In genomic region chrX:9337056-9337455, GRCh38 we compare ENCODE assay signal across 15 cellular contexts.
DNase-seq lines count a peak whose midpoint lies in the region; ATAC-seq, FAIRE-seq and TF ChIP-seq lines count a peak whose summit lies in the region.
"Had no signal": no experiment of that assay in that cellular context is flagged by ENCODE, and none has a peak within 500 bp of the region (broad histone marks: within the 10 kb centered on the region; RNA-seq: fewer than 3 reads in every experiment).

No MANE protein-coding gene starts in this region.

- no peaks in the 10 kb centered on the region for H3K36me3 Mint-ChIP-seq in astrocyte (ENCODE audit: low read depth, unreplicated experiment)

- no peaks in the 10 kb centered on the region for H4K20me1 ChIP-seq in astrocyte (ENCODE audit: insufficient read depth, low read length)

- no peak overlapping the region for H3K4me2 ChIP-seq in astrocyte (ENCODE audit: low read length)

- FAIRE-seq in astrocyte (lab: Jason Lieb, UNC): peak; percentile 68

- H3K4me3 ChIP-seq in left ventricle myocardium inferior (no peak overlapping the region), astrocyte (ENCODE audit: insufficient read depth, low read depth, low read length) (no peak overlapping the region), uterus (no peak overlapping the region)
- H3K4me3 ChIP-seq: cardiac muscle cell, transverse colon had no signal

- no peaks in the 10 kb centered on the region for H3K9me3 Mint-ChIP-seq in astrocyte (ENCODE audit: unreplicated experiment)
- no peaks in the 10 kb centered on the region for H3K9me3 Mint-ChIP-seq in stimulated activated naive CD8-positive, alpha-beta T cell treated with anti-CD3 and anti-CD28 coated beads, Interleukin-15, amount 100 ng/mL, for 72 hours
- H3K9me3 Mint-ChIP-seq: activated B cell treated with CpG ODN at 0.5 μM for 24 hours had no signal

- H3K27ac Mint-ChIP-seq in astrocyte (ENCODE audit: unreplicated experiment): no peak overlapping the region
- no peak overlapping the region for H3K27ac Mint-ChIP-seq in stimulated activated naive CD8-positive, alpha-beta T cell treated with anti-CD3 and anti-CD28 coated beads, Interleukin-15, amount 100 ng/mL, for 72 hours
- H3K27ac Mint-ChIP-seq: activated B cell treated with CpG ODN at 0.5 μM for 24 hours had no signal

- no peak overlapping the region for H2AFZ ChIP-seq in astrocyte (ENCODE audit: low read depth, low read length)

- H3K79me2 ChIP-seq in astrocyte (ENCODE audit: insufficient read depth, low read length): no peaks in the 10 kb centered on the region

- H3K4me3 Mint-ChIP-seq in astrocyte (ENCODE audit: unreplicated experiment): no peak overlapping the region
- peak overlapping the region in 1 of 2 donors; percentile 31 for H3K4me3 Mint-ChIP-seq in stimulated activated naive CD8-positive, alpha-beta T cell treated with anti-CD3 and anti-CD28 coated beads, Interleukin-15, amount 100 ng/mL, for 72 hours
- H3K4me3 Mint-ChIP-seq: activated B cell treated with CpG ODN at 0.5 μM for 24 hours had no signal

- peak; percentile 18 for DNase-seq in left ventricle myocardium inferior
- no peak for DNase-seq in cardiac septum (ENCODE audit: low spot score)
- DNase-seq in astrocyte (ENCODE audit: low read depth): peak; percentile 59
- DNase-seq in uterus: peak; percentile 44 to 48
- no peak for DNase-seq in activated CD8-positive, alpha-beta memory T cell treated with anti-CD3 and anti-CD28 coated beads, Interleukin-2, amount 50 U/mL, for 4 hours
- no peak for DNase-seq in NAMALWA (ENCODE audit: low spot score)
- no peak for DNase-seq in stimulated activated naive CD8-positive, alpha-beta T cell treated with anti-CD3 and anti-CD28 coated beads, Interleukin-15, amount 100 ng/mL, for 72 hours
- DNase-seq: activated B cell treated with CpG ODN at 0.5 μM for 24 hours, foreskin keratinocyte, mesendoderm, NCI-H510A, SIG-M5, transverse colon had no signal

- H3K9me3 ChIP-seq in left ventricle myocardium inferior (replicated peaks) (no peaks in the 10 kb centered on the region), astrocyte (ENCODE audit: insufficient read depth, low read depth, low read length) (no peaks in the 10 kb centered on the region), uterus (no peaks in the 10 kb centered on the region)
- H3K9me3 ChIP-seq: transverse colon had no signal

- no peak for TF ChIP-seq POLR2A in uterus (IDR thresholded peaks at IDR 0.05)

- H3K27me3 ChIP-seq in left ventricle myocardium inferior (ENCODE audit: low read depth) (no peaks in the 10 kb centered on the region), astrocyte (ENCODE audit: insufficient read depth, low read length) (no peaks in the 10 kb centered on the region), layer of hippocampus (ENCODE audit: control insufficient read depth, insufficient read depth, low read length) (no peaks in the 10 kb centered on the region), uterus (no peaks in the 10 kb centered on the region)
- H3K27me3 ChIP-seq: cardiac muscle cell, transverse colon had no signal

- TF ChIP-seq CTCF in left ventricle myocardium inferior (IDR thresholded peaks at IDR 0.05; ENCODE audit: borderline replicate concordance) (no peak), astrocyte (IDR thresholded peaks at IDR 0.05; ENCODE audit: insufficient read depth, low read depth, low read length) (no peak), uterus (IDR thresholded peaks at IDR 0.05) (no peak)

- peaks cover 14% of the 10 kb centered on the region for H3K4me1 ChIP-seq in left ventricle myocardium inferior
- peaks cover 11% of the 10 kb centered on the region for H3K4me1 ChIP-seq in astrocyte (ENCODE audit: insufficient read depth, low read length)
- no peaks in the 10 kb centered on the region for H3K4me1 ChIP-seq in uterus
- H3K4me1 ChIP-seq: foreskin keratinocyte had no signal

- intact Hi-C loops in left ventricle myocardium inferior (cut with micrococcal nuclease): no loop called here
- intact Hi-C loops in cardiac septum (cut with DNase I): no loop called here
- intact Hi-C loops in uterus (cut with DNase I; ENCODE audit: low total_unique reads): no loop called here

- H3K9ac ChIP-seq in astrocyte (ENCODE audit: low read length): no peak overlapping the region

- ATAC-seq in stimulated activated naive CD8-positive, alpha-beta T cell treated with anti-CD3 and anti-CD28 coated beads, Interleukin-15, amount 100 ng/mL, for 72 hours: no peak
- ATAC-seq: foreskin keratinocyte had no signal

- H3K27me3 Mint-ChIP-seq in astrocyte (ENCODE audit: low read depth, unreplicated experiment): peaks cover 2% of the 10 kb centered on the region
- no peaks in the 10 kb centered on the region for H3K27me3 Mint-ChIP-seq in stimulated activated naive CD8-positive, alpha-beta T cell treated with anti-CD3 and anti-CD28 coated beads, Interleukin-15, amount 100 ng/mL, for 72 hours
- H3K27me3 Mint-ChIP-seq: activated B cell treated with CpG ODN at 0.5 μM for 24 hours had no signal

- H3K27ac ChIP-seq in left ventricle myocardium inferior (replicated peaks) (no peak overlapping the region), astrocyte (ENCODE audit: low read depth, low read length) (no peak overlapping the region), layer of hippocampus (ENCODE audit: low read depth, low read length) (peak overlapping the region; percentile 13), uterus (peak overlapping the region in 1 of 2 donors; percentile 37)
- H3K27ac ChIP-seq: cardiac muscle cell, foreskin keratinocyte, transverse colon had no signal

- H3K4me1 Mint-ChIP-seq in astrocyte (ENCODE audit: low read depth, unreplicated experiment): peaks cover 16% of the 10 kb centered on the region
- H3K4me1 Mint-ChIP-seq in stimulated activated naive CD8-positive, alpha-beta T cell treated with anti-CD3 and anti-CD28 coated beads, Interleukin-15, amount 100 ng/mL, for 72 hours: peaks cover 45% of the 10 kb centered on the region

- no peaks in the 10 kb centered on the region for H3K36me3 ChIP-seq in left ventricle myocardium inferior
- no peaks in the 10 kb centered on the region for H3K36me3 ChIP-seq in astrocyte (ENCODE audit: insufficient read depth, low read length)
- no peaks in the 10 kb centered on the region for H3K36me3 ChIP-seq in uterus
- H3K36me3 ChIP-seq: cardiac muscle cell, transverse colon had no signal

Comparison
In these comparisons a context has a peak if more than half of its experiments do, and no peak if none do; other contexts are left out.
1. DNase-seq: peak in left ventricle myocardium inferior (single experiment), astrocyte (single experiment) and uterus (2 of 2); none in cardiac septum (single experiment), activated CD8-positive, alpha-beta memory T cell treated with anti-CD3 and anti-CD28 coated beads, Interleukin-2, amount 50 U/mL, for 4 hours (single experiment), NAMALWA (single experiment) and stimulated activated naive CD8-positive, alpha-beta T cell treated with anti-CD3 and anti-CD28 coated beads, Interleukin-15, amount 100 ng/mL, for 72 hours (0 of 2).